ENCODE assay signal across 8 cellular contexts in the genomic region with DNA sequence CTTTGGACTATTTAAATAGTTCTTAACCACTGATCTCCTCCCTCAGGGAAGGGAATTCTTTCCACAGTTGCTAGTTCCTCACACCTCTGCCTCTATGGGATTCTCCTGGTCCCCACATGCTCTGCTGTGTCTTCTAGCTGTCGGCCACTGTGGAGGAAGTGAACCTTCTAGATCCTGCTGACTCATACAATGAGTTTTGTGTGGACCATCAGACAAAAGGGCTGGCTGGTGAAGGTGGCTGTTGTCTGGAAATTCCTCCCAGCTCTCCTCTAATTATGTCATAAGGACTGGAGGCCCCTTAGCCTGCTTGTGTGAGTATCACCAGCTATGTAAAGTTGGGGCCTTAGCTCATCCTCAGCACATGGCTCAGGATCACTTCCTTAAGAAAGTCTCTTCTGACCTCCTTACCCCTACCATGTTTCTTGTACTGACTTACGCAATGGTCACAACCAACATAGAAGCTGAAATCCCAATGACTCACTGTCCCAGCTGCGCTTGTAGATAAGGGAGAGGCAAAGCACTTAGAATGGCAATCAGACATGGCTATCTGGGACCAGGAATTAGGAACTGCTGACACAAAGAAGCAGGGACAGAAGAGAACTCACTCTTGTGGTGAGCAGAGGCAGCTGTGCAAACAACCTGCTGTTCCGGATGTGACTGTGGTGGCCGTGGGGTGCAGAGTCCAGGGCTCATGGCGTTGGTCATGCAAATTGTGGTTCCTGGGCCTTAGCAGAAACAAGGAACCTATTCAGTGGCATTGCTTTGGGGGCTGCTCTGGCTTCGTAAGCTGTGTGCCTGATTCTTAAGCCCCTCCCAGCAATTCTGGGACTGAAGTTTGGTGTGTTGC. TPM values are rescaled to one million over a fixed set of nuclear protein-coding genes. Genes with fewer than 3 reads are reported as not detected.
DNase-seq lines count a peak whose midpoint lies in the region; ATAC-seq and TF ChIP-seq lines count a peak whose summit lies in the region.

No MANE protein-coding gene starts in this region.

- H3K9me3 ChIP-seq in RWPE2 (ENCODE audit: severe bottlenecking): no peaks in the 10 kb centered on the region
- no peaks in the 10 kb centered on the region for H3K9me3 ChIP-seq in esophagus (ENCODE audit: control insufficient read depth in 2 of 2, insufficient read depth in 1 of 2, low read depth in 1 of 2, low read length in 1 of 2)

- H3K27me3 Mint-ChIP-seq in naive B cell: no peaks in the 10 kb centered on the region

- peak overlapping the region; percentile 57 to 85 (median 76) for H3K4me3 Mint-ChIP-seq in naive B cell

- H3K4me1 ChIP-seq in RWPE2 (ENCODE audit: insufficient read depth, poor library complexity, severe bottlenecking) (peaks cover 49% of the 10 kb centered on the region), esophagus (ENCODE audit: control insufficient read depth in 2 of 2, insufficient read depth in 2 of 2, low read length in 1 of 2) (no peaks in the 10 kb centered on the region)

- H3K4me3 ChIP-seq in RWPE2 (ENCODE audit: severe bottlenecking): no peak overlapping the region
- H3K4me3 ChIP-seq in esophagus (ENCODE audit: low read depth in 1 of 2, low read length in 2 of 2): no peak overlapping the region

- no peaks in the 10 kb centered on the region for H3K9me3 Mint-ChIP-seq in naive B cell

- peak; percentile 77 for ATAC-seq in GM21515 (IDR thresholded peaks at IDR 0.05; ENCODE audit: unreplicated experiment)
- peak; percentile 20; the same call in 1 of the 3 replicates for ATAC-seq in RWPE2 (ENCODE audit: low read depth)
- ATAC-seq in naive B cell (ENCODE audit: low read depth in 2 of 2): peak; percentile 72 to 76

- H3K4me1 Mint-ChIP-seq in naive B cell: peaks cover 43 to 49% (median 48%) of the 10 kb centered on the region in 3 donors

- H3K27me3 ChIP-seq in RWPE2 (ENCODE audit: insufficient read depth, poor library complexity, severe bottlenecking) (no peaks in the 10 kb centered on the region), esophagus (ENCODE audit: control insufficient read depth in 1 of 2, insufficient read depth in 2 of 2, low read length in 2 of 2) (no peaks in the 10 kb centered on the region)

- no peak for TF ChIP-seq CTCF in RWPE2 (IDR thresholded peaks at IDR 0.05; ENCODE audit: poor library complexity, severe bottlenecking)

- H3K36me3 Mint-ChIP-seq in naive B cell: no peaks in the 10 kb centered on the region

- H3K27ac ChIP-seq in RWPE2 (ENCODE audit: poor library complexity, severe bottlenecking): peak overlapping the region; percentile 4
- peak overlapping the region; percentile 45 to 71 for H3K27ac ChIP-seq in esophagus (ENCODE audit: low read depth in 2 of 2, low read length in 1 of 2)

- H3K36me3 ChIP-seq in RWPE2 (ENCODE audit: low read depth): no peaks in the 10 kb centered on the region
- H3K36me3 ChIP-seq in esophagus (ENCODE audit: control insufficient read depth in 2 of 2, insufficient read depth in 2 of 2, low read length in 1 of 2): no peaks in the 10 kb centered on the region

- DNase-seq in GF-D8 (lab: John Stamatoyannopoulos, UW): peak; percentile 100
- peak; percentile 97 for DNase-seq in HT-29 (ENCODE audit: low spot score)
- DNase-seq in RWPE2 (ENCODE audit: low spot score): no peak
- peak; percentile 91 for DNase-seq in naive B cell
- no peak for DNase-seq in DMS114 treated with DMSO at 0.1 percent for 48 hours (lab: John Stamatoyannopoulos, UW; ENCODE audit: unreplicated experiment)
- no peak for DNase-seq in stimulated activated CD4-positive, alpha-beta T cell treated with anti-CD3 and anti-CD28 coated beads, Interleukin-15, amount 100 ng/mL, for 24 hours

- peak overlapping the region; percentile 84 to 99 (median 92) for H3K27ac Mint-ChIP-seq in naive B cell

- WGBS in esophagus, 2 donors: 46 to 73% methylated on average over 7 of the region's 7 CpGs

RNA-seq across cellular contexts. Expression of a gene that starts 2.5 kb away (rescaled TPM):
- total RNA-seq in HT-29 (2014; rRNA removed; shearing (Covaris generic)): 9.9 and 12.5 TPM in 2 replicates
- polyA plus RNA-seq in esophagus (1 to 10 TPM; 4.9 to 5.6 TPM), naive B cell (ENCODE audit: low read depth in 6 of 6) (1 to 10 TPM in 3 of 6 donors, under 1 TPM in 3; 0.06 to 1.9 (median 0.89) TPM)

Comparison
In these comparisons a context has a peak if more than half of its experiments do, and no peak if none do; other contexts are left out.
1. DNase-seq: peak in GF-D8 (single experiment), HT-29 (single experiment) and naive B cell (single experiment); none in RWPE2 (single experiment), DMS114 treated with DMSO at 0.1 percent for 48 hours (single experiment) and stimulated activated CD4-positive, alpha-beta T cell treated with anti-CD3 and anti-CD28 coated beads, Interleukin-15, amount 100 ng/mL, for 24 hours (single experiment).
2. ATAC-seq: peak in every context shown above with its lines; median percentile 77 in GM21515; 74 in naive B cell; 20 in RWPE2.